Comparison of ENCODE assay signal across 19 cellular contexts in the genomic region with DNA sequence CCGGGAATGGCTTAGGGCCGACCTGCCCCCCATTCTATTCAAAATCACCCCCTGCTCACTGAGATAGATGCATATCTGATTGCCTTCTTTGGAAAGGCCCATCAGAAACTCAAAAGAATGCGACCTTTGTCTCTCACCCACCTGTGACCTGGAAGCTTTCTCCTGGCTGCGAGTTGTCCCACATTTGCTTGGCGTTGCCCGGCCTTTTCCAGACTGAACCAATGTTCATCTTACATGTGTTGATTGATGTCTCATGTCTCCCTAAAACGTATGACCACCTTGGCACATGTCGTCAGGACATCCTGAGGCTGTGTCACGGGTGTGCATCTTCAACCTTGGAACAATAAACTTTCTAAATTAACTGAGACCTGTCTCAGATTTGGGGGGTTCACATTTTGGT.
"Had no signal": no experiment of that assay in that cellular context is flagged by ENCODE, and none has a peak within 500 bp of the region (broad histone marks: within the 10 kb centered on the region; RNA-seq: fewer than 3 reads in every experiment).

No MANE protein-coding gene starts in this region.

- H3K27ac ChIP-seq: brain microvascular endothelial cell, coronary artery, SK-N-MC, testis, upper lobe of right lung had no signal

- FAIRE-seq: small intestine had no signal

- H3K4me1 ChIP-seq: testis, upper lobe of right lung had no signal

- H3K9me3 ChIP-seq: esophagus squamous epithelium, stomach, testis, upper lobe of right lung had no signal

- H3K36me3 ChIP-seq: brain microvascular endothelial cell had no signal

- H3K27me3 ChIP-seq: esophagus squamous epithelium, stomach, testis, upper lobe of right lung had no signal

- ATAC-seq: upper lobe of right lung had no signal

- DNase-seq: activated CD4-positive, alpha-beta T cell treated with anti-CD3 and anti-CD28 coated beads, Interleukin-2, amount 10 ng/mL, durations not matched to agents 24 days and 14 days; activated CD8-positive, alpha-beta memory T cell treated with anti-CD3 and anti-CD28 coated beads, Interleukin-2, amount 50 U/mL, for 4 hours; activated naive CD4-positive, alpha-beta T cell treated with anti-CD3 and anti-CD28 coated beads, Interleukin-2, amount 50 U/mL, for 16 hours; activated T-cell treated with anti-CD3 and anti-CD28 coated beads, Interleukin-2, amount 50 U/mL, for 48 hours; brain microvascular endothelial cell; central memory CD4-positive, alpha-beta T cell; esophagus squamous epithelium; left cardiac atrium; midbrain; nucleus accumbens; right cardiac atrium; stimulated activated CD4-positive, alpha-beta T cell treated with anti-CD3 and anti-CD28 coated beads, Interleukin-15, amount 100 ng/mL, for 24 hours; stimulated activated CD4-positive, alpha-beta T cell treated with anti-CD3 and anti-CD28 coated beads, Interleukin-2, amount 100 ng/mL, for 48 hours; stomach; testis; upper lobe of right lung had no signal

- H3K4me3 ChIP-seq: coronary artery, esophagus squamous epithelium, SK-N-MC, stomach, testis, upper lobe of right lung had no signal
